19 cellular contexts compared by ENCODE assay signal in genomic region chr18:36449451-36449850, GRCh38.
"Had no signal": no experiment of that assay in that cellular context is flagged by ENCODE, and none has a peak within 500 bp of the region (broad histone marks: within the 10 kb centered on the region; RNA-seq: fewer than 3 reads in every experiment).

No MANE protein-coding gene starts in this region.

- H3K27me3 ChIP-seq: foreskin keratinocyte, neutrophil had no signal

- ATAC-seq: foreskin keratinocyte, left cardiac atrium had no signal

- H3K36me3 Mint-ChIP-seq: naive B cell had no signal

- H3K4me3 Mint-ChIP-seq: activated B cell treated with CpG ODN at 0.5 μM for 24 hours; activated naive CD4-positive, alpha-beta T cell treated with anti-CD3 and anti-CD28 coated beads for 36 hours; naive B cell had no signal

- H3K4me3 ChIP-seq: coronary artery, lung had no signal

- H3K36me3 ChIP-seq: neutrophil had no signal

- H3K9me3 Mint-ChIP-seq: activated B cell treated with CpG ODN at 0.5 μM for 24 hours; activated naive CD4-positive, alpha-beta T cell treated with anti-CD3 and anti-CD28 coated beads for 36 hours had no signal

- DNase-seq: activated B cell treated with CpG ODN at 0.5 μM for 24 hours; activated CD4-positive, alpha-beta T cell treated with anti-CD3 and anti-CD28 coated beads for 48 hours; activated naive CD4-positive, alpha-beta T cell treated with anti-CD3 and anti-CD28 coated beads for 36 hours; activated T-cell treated with anti-CD3 and anti-CD28 coated beads for 4 hours; central memory CD4-positive, alpha-beta T cell; effector CD8-positive, alpha-beta T cell; foreskin keratinocyte; glutamatergic neuron; left cardiac atrium; naive B cell; posterior cingulate gyrus; stimulated activated CD4-positive, alpha-beta T cell treated with anti-CD3 and anti-CD28 coated beads, Interleukin-2, amount 100 ng/mL, for 48 hours; stimulated activated naive CD4-positive, alpha-beta T cell; substantia nigra had no signal

- H3K27ac Mint-ChIP-seq: activated B cell treated with CpG ODN at 0.5 μM for 24 hours; activated naive CD4-positive, alpha-beta T cell treated with anti-CD3 and anti-CD28 coated beads for 36 hours; naive B cell had no signal

- H3K27ac ChIP-seq: foreskin keratinocyte, neutrophil had no signal

- H3K9me3 ChIP-seq: neutrophil had no signal

- FAIRE-seq: endothelial cell of umbilical vein, TTC549 had no signal

- H3K4me1 Mint-ChIP-seq: activated B cell treated with CpG ODN at 0.5 μM for 24 hours, naive B cell had no signal
